In genomic region chr16:57299009-57299718, GRCh38 we compare ENCODE assay signal across 8 cellular contexts. TPM values are rescaled to one million over a fixed set of nuclear protein-coding genes. Genes with fewer than 3 reads are reported as not detected.
DNase-seq lines count a peak whose midpoint lies in the region; ATAC-seq and TF ChIP-seq lines count a peak whose summit lies in the region.

No MANE protein-coding gene starts in this region.

- intact Hi-C loops in psoas muscle (cut with DNase I), result loop anchor here (5.0 to 10.0 kb wide), 2 partner anchors 52 to 214 kb away; partner anchors contain the start of gene ARL2BP (in 1 of the 2)

- H3K4me3 ChIP-seq in GM06990 (replicated peaks; ENCODE audit: low read depth, low read length) (peak overlapping the region; percentile 62), psoas muscle (peak overlapping the region; percentile 62)

- TF ChIP-seq CTCF in GM06990 (IDR thresholded peaks at IDR 0.05; ENCODE audit: insufficient read depth, low read length, poor library complexity, severe bottlenecking), result peak; percentile 1
- peak; percentile 31 for TF ChIP-seq CTCF in psoas muscle (IDR thresholded peaks at IDR 0.05)

- peaks cover 15% of the 10 kb centered on the region for H3K4me1 ChIP-seq in psoas muscle

- peak overlapping the region; percentile 84 for H3K27ac ChIP-seq in psoas muscle

- H3K27me3 ChIP-seq in GM06990 (replicated peaks; ENCODE audit: control insufficient read depth, insufficient read depth, low read length) (no peaks in the 10 kb centered on the region), psoas muscle (ENCODE audit: insufficient read depth in 3 of 3, low read length in 2 of 3) (no peaks in the 10 kb centered on the region)

- no peaks in the 10 kb centered on the region for H3K9me3 ChIP-seq in psoas muscle

- H3K36me3 ChIP-seq in GM06990 (ENCODE audit: control insufficient read depth, insufficient read depth, low read length), result no peaks in the 10 kb centered on the region
- no peaks in the 10 kb centered on the region for H3K36me3 ChIP-seq in psoas muscle (ENCODE audit: insufficient read depth in 1 of 2, low read depth in 1 of 2)

- WGBS in psoas muscle, 3 donors, result 18 to 21% (median 20%) methylated on average over 14 of the region's 14 CpGs

- ATAC-seq in GM21515 (IDR thresholded peaks at IDR 0.05; ENCODE audit: unreplicated experiment) (peak; percentile 17), psoas muscle (peak; percentile 25 to 50 (median 32))

- DNase-seq in GM06990 (ENCODE audit: extremely low read depth, insufficient read length), result no peak
- peak; percentile 83 for DNase-seq in HT1080 (ENCODE audit: low read depth)
- peak; percentile 24 for DNase-seq in T-helper 9 cell
- DNase-seq in germinal center (ENCODE audit: low spot score), result peak; percentile 61
- peak in 1 of 2 donors; percentile 64 for DNase-seq in psoas muscle
- no peak for DNase-seq in middle frontal gyrus (ENCODE audit: extremely low spot score, low spot score)
- DNase-seq in NCI-H2107 (lab: John Stamatoyannopoulos, UW), result no peak

RNA-seq across cellular contexts. Expression of gene PLLP, which starts 14.7 kb away (rescaled TPM):
- total RNA-seq in HT1080 (2014; rRNA removed; shearing (Covaris generic)), result 0.20 and 1.3 TPM in 2 replicates
- 0.28 and 0.38 TPM in 2 replicates for polyA plus RNA-seq in HT1080 (2015; cell fraction: cytosol; rRNA removed)
- polyA plus RNA-seq in HT1080 (2015; cell fraction: nucleus; rRNA removed), result 0.18 and 0.35 TPM in 2 replicates
- 1 to 10 TPM in 3 of 4 donors, under 1 TPM in 1; 0.39 to 2.4 (median 1.4) TPM for total RNA-seq in psoas muscle
- polyA plus RNA-seq in psoas muscle, result 1 to 10 TPM; 2.0 to 3.1 (median 2.7) TPM

RNA-seq across cellular contexts. Expression of gene ARL2BP, which starts 54.1 kb away (rescaled TPM):
- 55.3 and 70.5 TPM in 2 replicates for total RNA-seq in HT1080 (2014; rRNA removed; shearing (Covaris generic))
- 56.5 and 57.4 TPM in 2 replicates for polyA plus RNA-seq in HT1080 (2015; cell fraction: cytosol; rRNA removed)
- 20.0 and 21.6 TPM in 2 replicates for polyA plus RNA-seq in HT1080 (2015; cell fraction: nucleus; rRNA removed)
- total RNA-seq in psoas muscle, result 10 to 100 TPM; 25.2 to 39.9 (median 29.2) TPM
- 10 to 100 TPM; 47.9 to 88.3 (median 53.3) TPM for polyA plus RNA-seq in psoas muscle

RNA-seq across cellular contexts. Expression of gene CCL22, which starts 59.4 kb away (rescaled TPM):
- total RNA-seq in HT1080 (2014; rRNA removed; shearing (Covaris generic)), result not detected in 2 replicates
- polyA plus RNA-seq in HT1080 (2015; cell fraction: cytosol; rRNA removed), result not detected in 2 replicates
- not detected in 2 replicates for polyA plus RNA-seq in HT1080 (2015; cell fraction: nucleus; rRNA removed)
- total RNA-seq in psoas muscle, result under 1 TPM in 1 of 4 donors, not detected in 3; 0.12 TPM
- polyA plus RNA-seq in psoas muscle, result under 1 TPM in 1 of 3 donors, not detected in 2; 0.04 TPM

Comparison
In these comparisons a context has a peak if more than half of its experiments do, and no peak if none do; other contexts are left out.
1. DNase-seq: peak in HT1080 (single experiment), T-helper 9 cell (single experiment) and germinal center (single experiment); none in GM06990 (single experiment), middle frontal gyrus (single experiment) and NCI-H2107 (single experiment).